Comparison of ENCODE assay signal across 9 cellular contexts in the genomic region with DNA sequence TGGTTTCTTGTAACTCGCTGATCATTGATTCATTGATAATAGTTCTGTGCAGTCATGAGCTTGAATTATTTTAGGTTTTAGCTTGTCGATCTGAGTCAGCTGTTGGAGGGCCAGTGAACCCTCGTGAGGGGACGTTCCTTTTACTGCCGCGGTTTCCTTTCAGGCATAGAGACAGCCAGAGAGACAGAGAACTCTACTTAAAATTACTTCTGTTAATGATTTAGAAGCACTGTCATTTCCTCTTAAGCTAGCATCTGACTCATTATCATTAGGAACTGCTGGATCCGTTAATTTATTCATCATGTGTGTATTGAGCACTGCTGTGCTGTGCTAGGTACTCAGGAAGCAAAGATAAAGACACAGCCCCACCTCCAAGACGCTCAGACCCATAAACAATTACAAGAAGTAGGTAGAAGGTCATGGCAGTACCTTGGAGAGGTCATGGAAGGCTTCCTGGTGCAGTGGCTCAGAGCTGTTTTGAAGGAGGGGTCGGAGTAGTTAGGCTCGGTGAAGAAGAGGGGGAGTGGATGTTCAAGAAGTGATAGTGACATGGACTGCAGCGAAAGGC. TPM values are rescaled to one million over a fixed set of nuclear protein-coding genes. Genes with fewer than 3 reads are reported as not detected.
DNase-seq lines count a peak whose midpoint lies in the region; ATAC-seq and TF ChIP-seq lines count a peak whose summit lies in the region.
"Had no signal": no experiment of that assay in that cellular context is flagged by ENCODE, and none has a peak within 500 bp of the region (broad histone marks: within the 10 kb centered on the region; RNA-seq: fewer than 3 reads in every experiment).

No MANE protein-coding gene starts in this region.

- H3K27me3 Mint-ChIP-seq in CD8-positive, alpha-beta T cell (ENCODE audit: low read depth) = no peaks in the 10 kb centered on the region
- H3K27me3 Mint-ChIP-seq in activated naive CD8-positive, alpha-beta T cell treated with anti-CD3 and anti-CD28 coated beads, Interleukin-2, amount 10 ng/mL, durations not matched to agents 7 days and 5 days = peaks cover 3% of the 10 kb centered on the region
- H3K27me3 Mint-ChIP-seq in memory B cell = no peaks in the 10 kb centered on the region

- no peaks in the 10 kb centered on the region for H3K36me3 ChIP-seq in CD8-positive, alpha-beta T cell (ENCODE audit: insufficient read depth, low read length)

- peaks cover 20% of the 10 kb centered on the region for H3K36me3 Mint-ChIP-seq in CD8-positive, alpha-beta T cell
- peaks cover 17% of the 10 kb centered on the region for H3K36me3 Mint-ChIP-seq in activated naive CD8-positive, alpha-beta T cell treated with anti-CD3 and anti-CD28 coated beads, Interleukin-2, amount 10 ng/mL, durations not matched to agents 7 days and 5 days
- peaks cover 3% of the 10 kb centered on the region for H3K36me3 Mint-ChIP-seq in memory B cell

- POLR2A ChIA-PET in CD8-positive, alpha-beta T cell (lab: Charles Lee) = interaction anchor here (1.0 to 1.2 kb wide), 2 partner anchors 9 to 11 kb away, joined by 4 to 6 read pairs; no protein-coding TSS in a partner anchor
- POLR2A ChIA-PET in activated naive CD8-positive, alpha-beta T cell treated with anti-CD3 and anti-CD28 coated beads, Interleukin-2, amount 10 ng/mL, durations not matched to agents 7 days and 5 days (lab: Charles Lee) = interaction anchor here (2.3 kb wide), 1 partner anchor 21 kb away, joined by 9 read pairs; no protein-coding TSS in a partner anchor

- H3K27me3 ChIP-seq in CD8-positive, alpha-beta T cell (ENCODE audit: insufficient read depth, low read length) = no peaks in the 10 kb centered on the region

- H3K4me1 Mint-ChIP-seq in CD8-positive, alpha-beta T cell (ENCODE audit: low read depth) = peaks cover 73% of the 10 kb centered on the region
- H3K4me1 Mint-ChIP-seq in activated naive CD8-positive, alpha-beta T cell treated with anti-CD3 and anti-CD28 coated beads, Interleukin-2, amount 10 ng/mL, durations not matched to agents 7 days and 5 days = peaks cover 59% of the 10 kb centered on the region
- H3K4me1 Mint-ChIP-seq in memory B cell = peaks cover 46% of the 10 kb centered on the region

- intact Hi-C loops in CD8-positive, alpha-beta T cell (cut with DNase I, micrococcal nuclease) = loop anchor here in 1 of 2 experiments (5.0 kb wide), 1 partner anchor 41 kb away; no protein-coding TSS in a partner anchor

- no peak overlapping the region for H3K27ac ChIP-seq in CD8-positive, alpha-beta T cell (ENCODE audit: low read depth, low read length)

- peak overlapping the region; percentile 61 for H3K4me3 Mint-ChIP-seq in CD8-positive, alpha-beta T cell
- H3K4me3 Mint-ChIP-seq in activated naive CD8-positive, alpha-beta T cell treated with anti-CD3 and anti-CD28 coated beads, Interleukin-2, amount 10 ng/mL, durations not matched to agents 7 days and 5 days = peak overlapping the region; percentile 95
- H3K4me3 Mint-ChIP-seq in memory B cell = peak overlapping the region; percentile 41

- H3K4me1 ChIP-seq in CD8-positive, alpha-beta T cell (ENCODE audit: insufficient read depth, low read length) = peaks cover 81% of the 10 kb centered on the region

- no peaks in the 10 kb centered on the region for H3K9me3 Mint-ChIP-seq in CD8-positive, alpha-beta T cell
- H3K9me3 Mint-ChIP-seq in activated naive CD8-positive, alpha-beta T cell treated with anti-CD3 and anti-CD28 coated beads, Interleukin-2, amount 10 ng/mL, durations not matched to agents 7 days and 5 days = no peaks in the 10 kb centered on the region
- H3K9me3 Mint-ChIP-seq in memory B cell = no peaks in the 10 kb centered on the region

- peak; percentile 68 for ATAC-seq in CD8-positive, alpha-beta T cell
- ATAC-seq in activated naive CD8-positive, alpha-beta T cell treated with anti-CD3 and anti-CD28 coated beads, Interleukin-2, amount 10 ng/mL, durations not matched to agents 7 days and 5 days (ENCODE audit: low read depth) = peak; percentile 17
- ATAC-seq in memory B cell (ENCODE audit: low read depth) (peak; percentile 51), GM19328 (IDR thresholded peaks at IDR 0.05; ENCODE audit: unreplicated experiment) (no peak)
- ATAC-seq: HCT116 had no signal

- CTCF ChIA-PET in CD8-positive, alpha-beta T cell (lab: Charles Lee) = interaction anchor here (2.8 kb wide), 1 partner anchor 40 kb away, joined by 14 read pairs; no protein-coding TSS in a partner anchor

- peak in 4 of 7 experiments; percentile 13 to 41 (median 30) for DNase-seq in CD8-positive, alpha-beta T cell
- DNase-seq in MV-4-11 (lab: John Stamatoyannopoulos, UW) (peak; percentile 64), memory B cell (ENCODE audit: low spot score in 2 of 2) (no peak), DMS114 treated with DMSO at 0.1 percent for 48 hours (lab: John Stamatoyannopoulos, UW; ENCODE audit: unreplicated experiment) (no peak), occipital lobe (lab: John Stamatoyannopoulos, UW) (no peak), H4 (ENCODE audit: low spot score) (no peak)
- no peak for DNase-seq in activated naive CD8-positive, alpha-beta T cell treated with anti-CD3 and anti-CD28 coated beads, Interleukin-2, amount 10 ng/mL, durations not matched to agents 7 days and 5 days

- peak overlapping the region; percentile 0 for H3K4me3 ChIP-seq in CD8-positive, alpha-beta T cell (ENCODE audit: low read depth, low read length)

- peak overlapping the region; percentile 86 for H3K27ac Mint-ChIP-seq in CD8-positive, alpha-beta T cell
- H3K27ac Mint-ChIP-seq in activated naive CD8-positive, alpha-beta T cell treated with anti-CD3 and anti-CD28 coated beads, Interleukin-2, amount 10 ng/mL, durations not matched to agents 7 days and 5 days = peak overlapping the region; percentile 80
- peak overlapping the region; percentile 76 for H3K27ac Mint-ChIP-seq in memory B cell

- no peak for TF ChIP-seq CTCF in CD8-positive, alpha-beta T cell (IDR thresholded peaks at IDR 0.05)

- H3K9me3 ChIP-seq in CD8-positive, alpha-beta T cell (ENCODE audit: low read length) = no peaks in the 10 kb centered on the region

RNA-seq across cellular contexts. Expression of a gene that starts 3.2 kb away (rescaled TPM):
- 10 to 100 TPM; 34.6 to 36.3 TPM for total RNA-seq in CD8-positive, alpha-beta T cell
- 10 to 100 TPM; 70.2 to 73.2 TPM for total RNA-seq in activated naive CD8-positive, alpha-beta T cell treated with anti-CD3 and anti-CD28 coated beads, Interleukin-2, amount 10 ng/mL, durations not matched to agents 7 days and 5 days
- total RNA-seq in occipital lobe = 39.0 TPM
- 20.4 and 27.5 TPM in 2 replicates for total RNA-seq in H4 (2014; rRNA removed; shearing (Covaris generic))

RNA-seq across cellular contexts. Expression of a gene that starts 21.8 kb away (rescaled TPM):
- 100 to 1,000 TPM; 279 to 283 TPM for total RNA-seq in CD8-positive, alpha-beta T cell
- total RNA-seq in activated naive CD8-positive, alpha-beta T cell treated with anti-CD3 and anti-CD28 coated beads, Interleukin-2, amount 10 ng/mL, durations not matched to agents 7 days and 5 days = 1 to 10 TPM; 6.6 to 6.7 TPM
- 8.3 TPM for total RNA-seq in occipital lobe
- total RNA-seq in H4 (2014; rRNA removed; shearing (Covaris generic)) = 29.2 and 43.0 TPM in 2 replicates

Comparison
In these comparisons a context has a peak if more than half of its experiments do, and no peak if none do; other contexts are left out.
1. DNase-seq: peak in CD8-positive, alpha-beta T cell (4 of 7) and MV-4-11 (single experiment); none in activated naive CD8-positive, alpha-beta T cell treated with anti-CD3 and anti-CD28 coated beads, Interleukin-2, amount 10 ng/mL, durations not matched to agents 7 days and 5 days (single experiment), memory B cell (0 of 2), DMS114 treated with DMSO at 0.1 percent for 48 hours (single experiment), occipital lobe (single experiment) and H4 (single experiment).
2. H3K4me3 Mint-ChIP-seq: peak in every context shown above with its lines; median percentile 95 in activated naive CD8-positive, alpha-beta T cell treated with anti-CD3 and anti-CD28 coated beads, Interleukin-2, amount 10 ng/mL, durations not matched to agents 7 days and 5 days; 61 in CD8-positive, alpha-beta T cell; 41 in memory B cell.
3. Peak in every context shown above with its lines, with median percentiles within 50 percentile points of each other: H3K27ac Mint-ChIP-seq.